In the genomic region with DNA sequence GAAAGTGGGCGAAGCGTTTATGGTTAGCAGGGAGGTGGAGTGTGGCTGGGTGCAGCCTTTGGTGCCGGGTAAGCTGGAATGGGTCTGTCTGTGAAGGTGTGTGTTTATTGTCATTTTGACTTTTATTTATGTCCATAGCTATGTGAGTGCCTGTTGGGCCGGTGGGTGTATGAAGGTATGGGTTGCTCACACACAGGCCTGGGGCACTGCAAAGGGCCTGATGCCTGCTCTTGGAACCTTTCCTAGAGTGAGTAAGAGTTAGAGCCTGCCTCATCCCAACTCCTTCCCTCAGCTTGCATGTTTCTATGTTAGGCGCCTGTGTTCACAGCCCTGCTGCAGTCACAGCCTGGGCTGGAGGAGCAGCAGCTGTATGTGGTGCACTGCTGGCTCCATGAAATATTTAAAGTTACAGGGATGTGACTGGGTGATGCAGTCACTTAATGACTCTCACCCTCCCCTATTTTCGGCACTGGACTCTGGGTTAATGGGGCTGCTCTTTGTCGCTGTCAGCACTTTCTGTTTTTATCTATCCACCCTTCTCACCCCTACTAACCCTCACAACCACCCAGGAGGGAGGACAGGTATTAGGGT, we compare ENCODE assay signal across 16 cellular contexts. TPM values are rescaled to one million over a fixed set of nuclear protein-coding genes. Genes with fewer than 3 reads are reported as not detected.
DNase-seq lines count a peak whose midpoint lies in the region; ATAC-seq and TF ChIP-seq lines count a peak whose summit lies in the region.
"Had no signal": no experiment of that assay in that cellular context is flagged by ENCODE, and none has a peak within 500 bp of the region (broad histone marks: within the 10 kb centered on the region; RNA-seq: fewer than 3 reads in every experiment).

No MANE protein-coding gene starts in this region.

- no peaks in the 10 kb centered on the region for H3K36me3 Mint-ChIP-seq in neural progenitor cell

- H3K27ac ChIP-seq in OCI-LY7 (ENCODE audit: low read depth, low read length, poor library complexity, severe bottlenecking) (no peak overlapping the region), neural progenitor cell (no peak overlapping the region)
- H3K27ac ChIP-seq: upper lobe of left lung had no signal

- H3K79me2 ChIP-seq in OCI-LY7 (ENCODE audit: insufficient read depth, low read depth, low read length): no peaks in the 10 kb centered on the region
- no peaks in the 10 kb centered on the region for H3K79me2 ChIP-seq in neural progenitor cell (ENCODE audit: low read depth)

- peaks cover 54% of the 10 kb centered on the region for H3K4me1 Mint-ChIP-seq in neural progenitor cell

- TF ChIP-seq CTCF in OCI-LY7 (conservative IDR thresholded peaks at IDR 0.05; ENCODE audit: low read length) (no peak), neural progenitor cell (IDR thresholded peaks at IDR 0.05) (no peak)

- no peak overlapping the region for H3K9ac ChIP-seq in neural progenitor cell

- CTCF ChIA-PET in OCI-LY7 (lab: Charles Lee; ENCODE audit: unreplicated experiment): interaction anchor here (0.6 kb wide), 1 partner anchor 490 kb away, joined by 4 read pairs; no protein-coding TSS in a partner anchor

- peaks cover 17% of the 10 kb centered on the region for H3F3A ChIP-seq in neural progenitor cell (ENCODE audit: low read depth)

- H3K9me3 Mint-ChIP-seq in neural progenitor cell: no peaks in the 10 kb centered on the region
- H3K9me3 Mint-ChIP-seq: activated CD4-positive, alpha-beta T cell treated with anti-CD3 and anti-CD28 coated beads, Interleukin-2, amount 10 ng/mL, durations not matched to agents 24 days and 14 days; activated T-helper 1 cell treated with anti-CD3 and anti-CD28 coated beads, Interleukin-12 subunit alpha, Interleukin-12 subunit beta, Interleukin-2, Interleukin-4 antibody, amounts not matched to agents 30 ng/mL and 10 ng/mL and 1 ng/mL, durations not matched to agents 14 hours and 24 hours and 36 hours; T-helper 2 cell treated with Interferon-gamma antibody and Interleukin-4, amounts not matched to agents 5 μg/mL and 100 μg/mL, for 36 hours had no signal

- H2AFZ ChIP-seq in OCI-LY7 (ENCODE audit: low read length) (no peak overlapping the region), neural progenitor cell (replicated peaks) (no peak overlapping the region)

- H3K27me3 ChIP-seq in neural progenitor cell: peaks cover 75% of the 10 kb centered on the region

- no TSS peak for BruUV-seq in OCI-LY7 (replicated peaks; lab: Mats Ljungman, UMichigan)

- H3K4me3 ChIP-seq in OCI-LY7 (ENCODE audit: low read depth, low read length, poor library complexity, severe bottlenecking): no peak overlapping the region
- H3K4me3 ChIP-seq in neural progenitor cell: no peak overlapping the region
- H3K4me3 ChIP-seq: upper lobe of left lung had no signal

- ATAC-seq in HG03108 (IDR thresholded peaks at IDR 0.05; ENCODE audit: unreplicated experiment): no peak
- no peak for ATAC-seq in HG02973 (IDR thresholded peaks at IDR 0.05; ENCODE audit: unreplicated experiment)
- ATAC-seq: left lobe of liver had no signal

- DNase-seq in AG08395 (ENCODE audit: low spot score) (peak; percentile 32), OCI-LY7 (ENCODE audit: low spot score) (peak; percentile 10), glomerular visceral epithelial cell (ENCODE audit: extremely low spot score) (peak; percentile 17), neural progenitor cell (ENCODE audit: low spot score) (no peak), NCI-H187 treated with DMSO at 0.1 percent for 48 hours (lab: John Stamatoyannopoulos, UW) (no peak)
- DNase-seq in activated effector memory CD4-positive, alpha-beta T cell treated with Interleukin-2 at 50 U/mL for 16 hours: no peak
- DNase-seq: activated CD4-positive, alpha-beta T cell treated with anti-CD3 and anti-CD28 coated beads, Interleukin-2, amount 10 ng/mL, durations not matched to agents 24 days and 14 days; NCI-H1092 treated with DMSO at 0.1 percent for 48 hours; NCI-H446 treated with DMSO at 0.1 percent for 48 hours; stimulated activated CD4-positive, alpha-beta T cell treated with anti-CD3 and anti-CD28 coated beads, Interleukin-15, amount 100 ng/mL, for 24 hours; upper lobe of left lung had no signal

- peak overlapping the region; percentile 46 for H3K27ac Mint-ChIP-seq in neural progenitor cell
- H3K27ac Mint-ChIP-seq: activated CD4-positive, alpha-beta T cell treated with anti-CD3 and anti-CD28 coated beads, Interleukin-2, amount 10 ng/mL, durations not matched to agents 24 days and 14 days; activated T-helper 1 cell treated with anti-CD3 and anti-CD28 coated beads, Interleukin-12 subunit alpha, Interleukin-12 subunit beta, Interleukin-2, Interleukin-4 antibody, amounts not matched to agents 30 ng/mL and 10 ng/mL and 1 ng/mL, durations not matched to agents 14 hours and 24 hours and 36 hours; T-helper 2 cell treated with Interferon-gamma antibody and Interleukin-4, amounts not matched to agents 5 μg/mL and 100 μg/mL, for 36 hours had no signal

- no peaks in the 10 kb centered on the region for H3K4me1 ChIP-seq in OCI-LY7 (ENCODE audit: insufficient read depth, low read length, poor library complexity, severe bottlenecking)
- peaks cover 25% of the 10 kb centered on the region for H3K4me1 ChIP-seq in neural progenitor cell

- H3K27me3 Mint-ChIP-seq in neural progenitor cell (ENCODE audit: insufficient read depth, low read depth): peaks cover 21% of the 10 kb centered on the region

- intact Hi-C loops in OCI-LY7 (cut with micrococcal nuclease; ENCODE audit: unreplicated experiment): loop anchor here (10.0 kb wide), 1 partner anchor 484 kb away; no protein-coding TSS in a partner anchor

- no peaks in the 10 kb centered on the region for H3K9me2 ChIP-seq in OCI-LY7 (ENCODE audit: insufficient read depth, low read length)

- POLR2A ChIA-PET in OCI-LY7 (lab: Charles Lee): no interaction called here

- H3K4me2 ChIP-seq in OCI-LY7 (ENCODE audit: low read length) (peak overlapping the region; percentile 17; the same call in 1 of the 2 replicates), neural progenitor cell (no peak overlapping the region)

- peak overlapping the region; percentile 90 for H3K4me3 Mint-ChIP-seq in neural progenitor cell
- H3K4me3 Mint-ChIP-seq: activated CD4-positive, alpha-beta T cell treated with anti-CD3 and anti-CD28 coated beads, Interleukin-2, amount 10 ng/mL, durations not matched to agents 24 days and 14 days; activated T-helper 1 cell treated with anti-CD3 and anti-CD28 coated beads, Interleukin-12 subunit alpha, Interleukin-12 subunit beta, Interleukin-2, Interleukin-4 antibody, amounts not matched to agents 30 ng/mL and 10 ng/mL and 1 ng/mL, durations not matched to agents 14 hours and 24 hours and 36 hours; T-helper 2 cell treated with Interferon-gamma antibody and Interleukin-4, amounts not matched to agents 5 μg/mL and 100 μg/mL, for 36 hours had no signal

- H3K9me3 ChIP-seq in OCI-LY7 (ENCODE audit: low read length) (no peaks in the 10 kb centered on the region), neural progenitor cell (ENCODE audit: low read depth) (no peaks in the 10 kb centered on the region)
- H3K9me3 ChIP-seq: upper lobe of left lung had no signal

- H3K36me3 ChIP-seq in OCI-LY7 (ENCODE audit: insufficient read depth, low read length) (no peaks in the 10 kb centered on the region), neural progenitor cell (no peaks in the 10 kb centered on the region)
- H3K36me3 ChIP-seq: upper lobe of left lung had no signal

- H4K20me1 ChIP-seq in OCI-LY7 (ENCODE audit: insufficient read depth, low read length) (no peaks in the 10 kb centered on the region), neural progenitor cell (ENCODE audit: low read depth) (peaks cover 10% of the 10 kb centered on the region)

RNA-seq across cellular contexts. Expression of gene PPP1R1A, which starts 2.6 kb away (rescaled TPM):
- total RNA-seq in OCI-LY7 (2014; rRNA removed; shearing (Covaris generic)): not detected in 2 replicates
- total RNA-seq in OCI-LY7 (2022) (not detected in 2 replicates), neural progenitor cell (ENCODE audit: low replicate concordance) (2.3 and 3.8 TPM in 2 replicates)
- total RNA-seq: activated CD4-positive, alpha-beta T cell treated with anti-CD3 and anti-CD28 coated beads, Interleukin-2, amount 10 ng/mL, durations not matched to agents 24 days and 14 days; activated T-helper 1 cell treated with anti-CD3 and anti-CD28 coated beads, Interleukin-12 subunit alpha, Interleukin-12 subunit beta, Interleukin-2, Interleukin-4 antibody, amounts not matched to agents 30 ng/mL and 10 ng/mL and 1 ng/mL, durations not matched to agents 14 hours and 24 hours and 36 hours had no signal

RNA-seq across cellular contexts. Expression of gene PDE1B, which starts 41.7 kb away (rescaled TPM):
- total RNA-seq in OCI-LY7 (2014; rRNA removed; shearing (Covaris generic)): 7.1 and 9.7 TPM in 2 replicates
- total RNA-seq in OCI-LY7 (2022) (14.9 and 17.4 TPM in 2 replicates), neural progenitor cell (ENCODE audit: low replicate concordance) (1.5 and 5.3 TPM in 2 replicates)

RNA-seq across cellular contexts. Expression of gene LACRT, which starts 43.6 kb away (rescaled TPM):
- total RNA-seq in OCI-LY7 (2014; rRNA removed; shearing (Covaris generic)): not detected in 2 replicates
- total RNA-seq in OCI-LY7 (2022) (not detected in 2 replicates), neural progenitor cell (ENCODE audit: low replicate concordance) (not detected in 2 replicates)
- total RNA-seq: activated CD4-positive, alpha-beta T cell treated with anti-CD3 and anti-CD28 coated beads, Interleukin-2, amount 10 ng/mL, durations not matched to agents 24 days and 14 days; activated T-helper 1 cell treated with anti-CD3 and anti-CD28 coated beads, Interleukin-12 subunit alpha, Interleukin-12 subunit beta, Interleukin-2, Interleukin-4 antibody, amounts not matched to agents 30 ng/mL and 10 ng/mL and 1 ng/mL, durations not matched to agents 14 hours and 24 hours and 36 hours; left lobe of liver; upper lobe of left lung had no signal

RNA-seq across cellular contexts. Expression of gene DCD, which starts 57.1 kb away (rescaled TPM):
- not detected in 2 replicates for total RNA-seq in OCI-LY7 (2014; rRNA removed; shearing (Covaris generic))
- total RNA-seq in OCI-LY7 (2022) (not detected in 2 replicates), neural progenitor cell (ENCODE audit: low replicate concordance) (not detected in 2 replicates)
- total RNA-seq: activated CD4-positive, alpha-beta T cell treated with anti-CD3 and anti-CD28 coated beads, Interleukin-2, amount 10 ng/mL, durations not matched to agents 24 days and 14 days; activated T-helper 1 cell treated with anti-CD3 and anti-CD28 coated beads, Interleukin-12 subunit alpha, Interleukin-12 subunit beta, Interleukin-2, Interleukin-4 antibody, amounts not matched to agents 30 ng/mL and 10 ng/mL and 1 ng/mL, durations not matched to agents 14 hours and 24 hours and 36 hours; left lobe of liver; upper lobe of left lung had no signal

Comparison
In these comparisons a context has a peak if more than half of its experiments do, and no peak if none do; other contexts are left out.
1. DNase-seq: peak in AG08395 (single experiment), OCI-LY7 (single experiment) and glomerular visceral epithelial cell (single experiment); none in neural progenitor cell (single experiment), activated effector memory CD4-positive, alpha-beta T cell treated with Interleukin-2 at 50 U/mL for 16 hours (single experiment) and NCI-H187 treated with DMSO at 0.1 percent for 48 hours (single experiment).